In genomic region chr17:21740836-21741235, GRCh38 we compare ENCODE assay signal across 16 cellular contexts. TPM values are rescaled to one million over a fixed set of nuclear protein-coding genes. Genes with fewer than 3 reads are reported as not detected.
DNase-seq lines count a peak whose midpoint lies in the region; ATAC-seq and TF ChIP-seq lines count a peak whose summit lies in the region.
"Not testable (repeated sequence)": the region's sequence is repeated elsewhere in the genome, so short reads cannot be mapped to it uniquely, and the experiment has no call there.
"Had no signal": no experiment of that assay in that cellular context is flagged by ENCODE, and none has a peak within 500 bp of the region (broad histone marks: within the 10 kb centered on the region; RNA-seq: fewer than 3 reads in every experiment).

No MANE protein-coding gene starts in this region.

- not testable (repeated sequence) for H3K36me3 Mint-ChIP-seq in chondrocyte (ENCODE audit: low read depth)

- H3K4me2 ChIP-seq in Karpas-422 (ENCODE audit: low read depth, low read length, poor library complexity, severe bottlenecking), result not testable (repeated sequence)

- H3K4me3 ChIP-seq in Karpas-422 (ENCODE audit: low read length); heart left ventricle; right cardiac atrium (ENCODE audit: low read length); aorta (ENCODE audit: low read length in 2 of 2): not testable (repeated sequence)

- H3K9me3 ChIP-seq in Karpas-422 (ENCODE audit: low read length); heart left ventricle; right cardiac atrium (ENCODE audit: control insufficient read depth, low read length); aorta (ENCODE audit: control insufficient read depth, low read length): not testable (repeated sequence)

- peak overlapping the region; percentile 62; the same call in 1 of the 2 replicates for H3K27ac ChIP-seq in Karpas-422 (ENCODE audit: low read length)
- not testable (repeated sequence) for H3K27ac ChIP-seq in heart left ventricle; right cardiac atrium (ENCODE audit: low read length); aorta (ENCODE audit: low read depth in 1 of 2, low read length in 2 of 2)

- intact Hi-C loops in heart left ventricle (cut with DNase I); right cardiac atrium (cut with DNase I); sciatic nerve (cut with DNase I); aorta (cut with DNase I): not testable (repeated sequence)

- H3K27me3 Mint-ChIP-seq in chondrocyte (ENCODE audit: low read depth), result not testable (repeated sequence)

- H3K4me1 ChIP-seq in Karpas-422 (ENCODE audit: low read length), result peaks cover 31% of the 10 kb centered on the region
- not testable (repeated sequence) for H3K4me1 ChIP-seq in heart left ventricle; right cardiac atrium (ENCODE audit: control insufficient read depth, insufficient read depth, low read length); aorta (ENCODE audit: control insufficient read depth in 1 of 2, insufficient read depth in 2 of 2, low read length in 2 of 2)

- not testable (repeated sequence) for H3K36me3 ChIP-seq in Karpas-422 (ENCODE audit: insufficient read depth, low read length); heart left ventricle; aorta (ENCODE audit: control insufficient read depth in 1 of 2, insufficient read depth in 2 of 2, low read length in 1 of 2)

- DNase-seq in A172 (ENCODE audit: low spot score) (peak; percentile 23), chondrocyte (ENCODE audit: low spot score) (peak; percentile 65)
- DNase-seq in Karpas-422; heart left ventricle; right cardiac atrium; sciatic nerve (ENCODE audit: low spot score); aorta: not testable (repeated sequence)

- H3K4me3 Mint-ChIP-seq in chondrocyte (ENCODE audit: unreplicated experiment), result not testable (repeated sequence)

- not testable (repeated sequence) for H3K27me3 ChIP-seq in Karpas-422 (ENCODE audit: low read length); heart left ventricle; right cardiac atrium (ENCODE audit: control insufficient read depth, insufficient read depth); aorta (ENCODE audit: control insufficient read depth in 1 of 2, insufficient read depth in 2 of 2, low read length in 1 of 2)

- ATAC-seq in heart left ventricle (peak in 3 of 4 donors; percentile 33 to 47 (median 33)), right cardiac atrium (peak; percentile 46 to 58), sciatic nerve (peak; percentile 36), aorta (ENCODE audit: low FRiP score) (peak; percentile 6)

- not testable (repeated sequence) for H3K9me2 ChIP-seq in Karpas-422 (replicated peaks; ENCODE audit: insufficient read depth, low read length)

- not testable (repeated sequence) for H3K27ac Mint-ChIP-seq in chondrocyte (ENCODE audit: unreplicated experiment)

- not testable (repeated sequence) for H3K9ac ChIP-seq in Karpas-422 (ENCODE audit: low read length)

- not testable (repeated sequence) for TF ChIP-seq POLR2A in heart left ventricle (IDR thresholded peaks at IDR 0.05)

- not testable (repeated sequence) for H4K20me1 ChIP-seq in Karpas-422 (ENCODE audit: insufficient read depth, low read depth, low read length)

- TF ChIP-seq CTCF in chondrocyte (IDR thresholded peaks at IDR 0.05); heart left ventricle (IDR thresholded peaks at IDR 0.05): not testable (repeated sequence)

- H2AFZ ChIP-seq in Karpas-422 (ENCODE audit: low read length), result not testable (repeated sequence)

- not testable (repeated sequence) for H3K4me1 Mint-ChIP-seq in chondrocyte (ENCODE audit: low read depth)

- H3K9me3 Mint-ChIP-seq in chondrocyte (ENCODE audit: low read depth), result peaks cover 19% of the 10 kb centered on the region

- H3K79me2 ChIP-seq in Karpas-422 (ENCODE audit: low read length), result not testable (repeated sequence)

- 50 to 58% methylated on average over 7 of the region's 7 CpGs; no CpG with 5 or more reads in 2 of the 4 donors for WGBS in heart left ventricle, 4 donors
- WGBS in right cardiac atrium, result 48% methylated on average over 7 of the region's 7 CpGs
- 43 to 58% methylated on average over 7 of the region's 7 CpGs for WGBS in aorta, 2 donors

RNA-seq across cellular contexts. Expression of gene KCNJ18, which starts 48.5 kb away (rescaled TPM):
- not detected in 2 replicates for total RNA-seq in A172 (2014; rRNA removed; shearing (Covaris generic))
- not detected in 2 replicates for total RNA-seq in Karpas-422 (2014; rRNA removed; shearing (Covaris generic); ENCODE audit: low replicate concordance)
- total RNA-seq in chondrocyte, result not detected in 3 replicates
- total RNA-seq in heart left ventricle, result not detected
- not detected for polyA plus RNA-seq in heart left ventricle
- not detected for total RNA-seq in right cardiac atrium
- polyA plus RNA-seq in right cardiac atrium, result not detected
- not detected for total RNA-seq in sciatic nerve
- total RNA-seq in aorta, result not detected
- not detected for polyA plus RNA-seq in aorta
- total RNA-seq: A673; CD4-positive, CD25-positive, alpha-beta regulatory T cell; CD8-positive, alpha-beta memory T cell; G401; GM12878; H1; H9; IMR-90 had no signal
- polyA plus RNA-seq: AG04450; CD4-positive, CD25-positive, alpha-beta regulatory T cell; CD8-positive, alpha-beta memory T cell; GM12878; H1; IMR-90 had no signal
